8 cellular contexts compared by ENCODE assay signal in the genomic region with DNA sequence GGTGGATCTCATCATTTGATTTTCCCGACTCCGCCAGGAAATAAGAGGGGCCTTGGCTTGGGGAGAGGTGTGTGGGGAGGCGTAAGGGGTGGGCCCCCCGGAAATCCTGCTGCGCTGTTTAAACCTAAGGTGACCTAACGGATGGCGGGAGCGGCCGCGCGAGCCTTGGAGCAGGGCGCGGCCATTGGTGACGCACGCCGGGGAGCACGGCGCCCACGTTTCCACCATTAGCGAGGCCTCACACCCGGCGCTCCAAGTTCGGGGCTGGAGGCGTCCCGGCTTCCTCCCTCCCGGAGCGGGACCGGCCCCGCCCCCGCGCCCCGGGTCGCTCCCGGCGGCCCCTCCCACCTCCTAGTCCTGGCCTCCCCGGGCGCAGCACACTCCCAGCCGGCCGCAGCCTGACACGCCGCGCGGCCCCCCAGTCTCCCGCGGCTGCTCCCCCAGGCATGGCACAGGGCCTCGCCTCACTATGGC. TPM values are rescaled to one million over a fixed set of nuclear protein-coding genes. Genes with fewer than 3 reads are reported as not detected.
DNase-seq lines count a peak whose midpoint lies in the region; ATAC-seq and TF ChIP-seq lines count a peak whose summit lies in the region.

A gene (plus strand): TSS at position 354 of the 474 bp plus-strand sequence. CDS start 116 bp downstream, at position 470.

- no peak for TF ChIP-seq CTCF in CD8-positive, alpha-beta T cell (IDR thresholded peaks at IDR 0.05)
- TF ChIP-seq CTCF in HL-60 (IDR thresholded peaks at IDR 0.05; ENCODE audit: insufficient read depth, low read length) (no peak), esophagus muscularis mucosa (IDR thresholded peaks at IDR 0.05) (no peak)

- no peaks in the 10 kb centered on the region for H3K27me3 ChIP-seq in CD8-positive, alpha-beta T cell (ENCODE audit: insufficient read depth, low read length)
- no peaks in the 10 kb centered on the region for H3K27me3 ChIP-seq in HL-60 (ENCODE audit: insufficient read depth, poor library complexity, severe bottlenecking)
- H3K27me3 ChIP-seq in esophagus muscularis mucosa, result no peaks in the 10 kb centered on the region

- no peaks in the 10 kb centered on the region for H3K9me3 ChIP-seq in CD8-positive, alpha-beta T cell (ENCODE audit: low read length)
- no peaks in the 10 kb centered on the region for H3K9me3 ChIP-seq in esophagus muscularis mucosa

- H3K9me3 Mint-ChIP-seq in CD8-positive, alpha-beta T cell, result no peaks in the 10 kb centered on the region
- no peaks in the 10 kb centered on the region for H3K9me3 Mint-ChIP-seq in activated T-cell treated with anti-CD3 and anti-CD28 coated beads, Interleukin-2, amount 50 U/mL, for 4 hours

- peak within 1 kb of the TSS; percentile 86 for H3K4me3 Mint-ChIP-seq in CD8-positive, alpha-beta T cell
- peak within 1 kb of the TSS; percentile 84 for H3K4me3 Mint-ChIP-seq in activated T-cell treated with anti-CD3 and anti-CD28 coated beads, Interleukin-2, amount 50 U/mL, for 4 hours

- peak; percentile 57 for TF ChIP-seq POLR2A in esophagus muscularis mucosa (IDR thresholded peaks at IDR 0.05; ENCODE audit: low read depth)

- no peaks in the 10 kb centered on the region for H3K36me3 Mint-ChIP-seq in CD8-positive, alpha-beta T cell
- H3K36me3 Mint-ChIP-seq in activated T-cell treated with anti-CD3 and anti-CD28 coated beads, Interleukin-2, amount 50 U/mL, for 4 hours (ENCODE audit: insufficient read depth), result peaks cover 4% of the 10 kb centered on the region

- no peaks in the 10 kb centered on the region for H3K27me3 Mint-ChIP-seq in CD8-positive, alpha-beta T cell (ENCODE audit: low read depth)
- H3K27me3 Mint-ChIP-seq in activated T-cell treated with anti-CD3 and anti-CD28 coated beads, Interleukin-2, amount 50 U/mL, for 4 hours (ENCODE audit: low read depth), result no peaks in the 10 kb centered on the region

- peak; percentile 0 to 57 (median 32) for DNase-seq in CD8-positive, alpha-beta T cell
- DNase-seq in HL-60 (ENCODE audit: low read depth in 1 of 2, low spot score in 1 of 2) (peak in 1 of 2 experiments; percentile 62), OCI-M1 (lab: John Stamatoyannopoulos, UW) (peak; percentile 71), esophagus muscularis mucosa (ENCODE audit: extremely low spot score) (no peak), myocyte (ENCODE audit: low read depth) (peak; percentile 70)
- peak; percentile 57 for DNase-seq in activated T-cell treated with anti-CD3 and anti-CD28 coated beads, Interleukin-2, amount 50 U/mL, for 4 hours
- DNase-seq in stimulated activated naive CD4-positive, alpha-beta T cell treated with Interleukin-2 at 50 U/mL for 16 hours (lab: John Stamatoyannopoulos, UW), result peak; percentile 35

- peak; percentile 62 for ATAC-seq in CD8-positive, alpha-beta T cell
- peak; percentile 67 for ATAC-seq in GM19467 (IDR thresholded peaks at IDR 0.05; ENCODE audit: unreplicated experiment)
- peak; percentile 64 to 66 for ATAC-seq in activated T-cell treated with anti-CD3 and anti-CD28 coated beads, Interleukin-2, amount 50 U/mL, for 4 hours

- POLR2A ChIA-PET in CD8-positive, alpha-beta T cell (lab: Charles Lee), result no interaction called here

- H3K4me1 Mint-ChIP-seq in CD8-positive, alpha-beta T cell (ENCODE audit: low read depth), result peaks cover 25% of the 10 kb centered on the region
- H3K4me1 Mint-ChIP-seq in activated T-cell treated with anti-CD3 and anti-CD28 coated beads, Interleukin-2, amount 50 U/mL, for 4 hours (ENCODE audit: low read depth), result peaks cover 31% of the 10 kb centered on the region

- intact Hi-C loops in CD8-positive, alpha-beta T cell (cut with DNase I, micrococcal nuclease), result loop anchor here (2.0 to 10.0 kb wide), 2 partner anchors 96 to 102 kb away; a partner anchor contains a TSS
- intact Hi-C loops in esophagus muscularis mucosa (cut with DNase I), result no loop called here

- 41% methylated on average over 5 of the region's 46 CpGs for WGBS in esophagus muscularis mucosa

- peak within 1 kb of the TSS; percentile 88 for H3K27ac Mint-ChIP-seq in CD8-positive, alpha-beta T cell

- H3K36me3 ChIP-seq in CD8-positive, alpha-beta T cell (ENCODE audit: insufficient read depth, low read length), result no peaks in the 10 kb centered on the region
- no peaks in the 10 kb centered on the region for H3K36me3 ChIP-seq in esophagus muscularis mucosa

- CTCF ChIA-PET in CD8-positive, alpha-beta T cell (lab: Charles Lee), result no interaction called here

- peaks cover 15% of the 10 kb centered on the region for H3K4me1 ChIP-seq in CD8-positive, alpha-beta T cell (ENCODE audit: insufficient read depth, low read length)
- H3K4me1 ChIP-seq in esophagus muscularis mucosa, result peaks cover 0 to 30% (median 19%) of the 10 kb centered on the region in 4 donors

- H3K27ac ChIP-seq in CD8-positive, alpha-beta T cell (ENCODE audit: low read depth, low read length), result peak within 1 kb of the TSS; percentile 35
- H3K27ac ChIP-seq in HL-60 (replicated peaks), result peak within 1 kb of the TSS; percentile 73
- H3K27ac ChIP-seq in esophagus muscularis mucosa (replicated peaks in 1 of 4), result peak within 1 kb of the TSS; percentile 73 to 84 (median 82)

- TF ChIP-seq EP300 in esophagus muscularis mucosa (IDR thresholded peaks at IDR 0.05), result no peak

- H3K4me3 ChIP-seq in CD8-positive, alpha-beta T cell (ENCODE audit: low read depth, low read length), result peak within 1 kb of the TSS; percentile 52
- H3K4me3 ChIP-seq in HL-60 (replicated peaks; ENCODE audit: insufficient read depth, low read length) (peak within 1 kb of the TSS; percentile 55), esophagus muscularis mucosa (peak within 1 kb of the TSS; percentile 63 to 78 (median 64))

RNA-seq across cellular contexts. Expression of the gene that starts here (rescaled TPM):
- 10 to 100 TPM; 17.9 to 19.1 TPM for total RNA-seq in CD8-positive, alpha-beta T cell
- total RNA-seq in activated T-cell treated with anti-CD3 and anti-CD28 coated beads, Interleukin-2, amount 50 U/mL, for 4 hours, result 100 to 1,000 TPM in 1 of 3 donors, 10 to 100 TPM in 2; 78.4 to 109 (median 92.2) TPM
- total RNA-seq in esophagus muscularis mucosa (10 to 100 TPM; 56.3 to 79.7 (median 65.6) TPM), myocyte (60.0 and 65.3 TPM in 2 replicates)
- 39.1 TPM for polyA plus RNA-seq in myocyte (2012)
